Comparison of ENCODE assay signal across 11 cellular contexts in the genomic region with DNA sequence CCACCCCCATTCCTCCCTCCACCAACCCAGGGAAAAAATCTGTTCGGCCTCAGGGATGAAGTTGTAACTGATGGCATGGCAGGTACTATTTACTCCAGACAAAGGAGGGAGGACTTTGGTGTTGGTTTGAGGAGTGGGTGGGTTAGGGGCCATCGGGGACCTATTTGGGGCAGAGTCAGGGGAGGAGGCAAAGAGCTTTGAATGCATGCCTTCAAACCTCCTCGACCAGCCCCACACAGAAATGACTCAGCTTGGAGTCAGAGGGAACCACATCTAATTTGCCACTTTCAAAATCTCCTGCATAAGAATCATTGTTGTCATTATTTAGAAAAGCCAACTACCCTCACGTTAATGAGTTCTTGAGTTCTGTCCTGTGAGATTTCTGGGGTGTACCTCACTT. TPM values are rescaled to one million over a fixed set of nuclear protein-coding genes. Genes with fewer than 3 reads are reported as not detected.
A peak's percentile ranks its signal among the peaks of the same experiment; 100 is the strongest.
DNase-seq lines count a peak whose midpoint lies in the region; TF ChIP-seq lines count a peak whose summit lies in the region.
"Had no signal": no experiment of that assay in that cellular context is flagged by ENCODE, and none has a peak within 500 bp of the region (broad histone marks: within the 10 kb centered on the region; RNA-seq: fewer than 3 reads in every experiment).

No MANE protein-coding gene starts in this region.

- no peak for TF ChIP-seq CTCF in brain (conservative IDR thresholded peaks at IDR 0.05)
- no peak for TF ChIP-seq CTCF in neural progenitor cell (IDR thresholded peaks at IDR 0.05)
- TF ChIP-seq CTCF in glutamatergic neuron (IDR thresholded peaks at IDR 0.05; ENCODE audit: partially characterized antibody, unreplicated experiment) = no peak

- H2AFZ ChIP-seq in neural progenitor cell (replicated peaks) = no peak overlapping the region

- H3K9ac ChIP-seq in neural progenitor cell = no peak overlapping the region

- H3K27me3 ChIP-seq in MG63 = no peaks in the 10 kb centered on the region
- peaks cover 49% of the 10 kb centered on the region for H3K27me3 ChIP-seq in neural progenitor cell

- H3F3A ChIP-seq in neural progenitor cell (ENCODE audit: low read depth) = peaks cover 15% of the 10 kb centered on the region

- peaks cover 61% of the 10 kb centered on the region for H3K27me3 Mint-ChIP-seq in brain
- H3K27me3 Mint-ChIP-seq in neural progenitor cell (ENCODE audit: insufficient read depth, low read depth) = peaks cover 42% of the 10 kb centered on the region
- peaks cover 19% of the 10 kb centered on the region for H3K27me3 Mint-ChIP-seq in glutamatergic neuron (ENCODE audit: unreplicated experiment)

- H3K79me2 ChIP-seq in neural progenitor cell (ENCODE audit: low read depth) = no peaks in the 10 kb centered on the region

- no peaks in the 10 kb centered on the region for H3K36me3 ChIP-seq in MG63
- no peaks in the 10 kb centered on the region for H3K36me3 ChIP-seq in neural progenitor cell

- DNase-seq in ELR (ENCODE audit: low read depth) = peak; percentile 56
- peak; percentile 63 for DNase-seq in MG63
- no peak for DNase-seq in neural progenitor cell (ENCODE audit: low spot score)
- DNase-seq in iPS-NIHi7 (ENCODE audit: extremely low spot score) = no peak
- no peak for DNase-seq in glutamatergic neuron
- DNase-seq in hypothalamus (lab: John Stamatoyannopoulos, UW) = no peak
- DNase-seq: amniotic stem cell, NCI-H774 had no signal

- peaks cover 58% of the 10 kb centered on the region for H3K4me1 Mint-ChIP-seq in brain
- H3K4me1 Mint-ChIP-seq in neural progenitor cell = peaks cover 23% of the 10 kb centered on the region
- peaks cover 26% of the 10 kb centered on the region for H3K4me1 Mint-ChIP-seq in glutamatergic neuron (ENCODE audit: low read depth, unreplicated experiment)

- peaks cover 28% of the 10 kb centered on the region for H3K4me1 ChIP-seq in neural progenitor cell

- H3K9me3 ChIP-seq in MG63 (no peaks in the 10 kb centered on the region), neural progenitor cell (ENCODE audit: low read depth) (no peaks in the 10 kb centered on the region)

- H3K9me3 Mint-ChIP-seq in brain (peaks cover 0 to 5% (median 0%) of the 10 kb centered on the region in 5 experiments), neural progenitor cell (no peaks in the 10 kb centered on the region), glutamatergic neuron (ENCODE audit: unreplicated experiment) (peaks cover 8% of the 10 kb centered on the region)
- H3K9me3 Mint-ChIP-seq: natural killer cell treated with Interleukin-12 subunit alpha and Interleukin-12 subunit beta and Interleukin-15 and Interleukin-18, amount 100 ng/mL, for 72 hours had no signal

- H3K36me3 Mint-ChIP-seq in brain (no peaks in the 10 kb centered on the region), neural progenitor cell (no peaks in the 10 kb centered on the region), glutamatergic neuron (ENCODE audit: unreplicated experiment) (no peaks in the 10 kb centered on the region)
- H3K36me3 Mint-ChIP-seq: natural killer cell treated with Interleukin-12 subunit alpha and Interleukin-12 subunit beta and Interleukin-15 and Interleukin-18, amount 100 ng/mL, for 72 hours had no signal

- no peak overlapping the region for H3K27ac ChIP-seq in neural progenitor cell

- H3K4me3 Mint-ChIP-seq in brain = peak overlapping the region in 1 of 5 experiments; percentile 20
- no peak overlapping the region for H3K4me3 Mint-ChIP-seq in neural progenitor cell
- H3K4me3 Mint-ChIP-seq in glutamatergic neuron (ENCODE audit: unreplicated experiment) = no peak overlapping the region
- H3K4me3 Mint-ChIP-seq: natural killer cell treated with Interleukin-12 subunit alpha and Interleukin-12 subunit beta and Interleukin-15 and Interleukin-18, amount 100 ng/mL, for 72 hours had no signal

- H3K4me2 ChIP-seq in neural progenitor cell = peak overlapping the region; percentile 32

- H3K27ac Mint-ChIP-seq in brain = peak overlapping the region in 3 of 5 experiments; percentile 1 to 27 (median 27)
- H3K27ac Mint-ChIP-seq in neural progenitor cell = no peak overlapping the region
- H3K27ac Mint-ChIP-seq in glutamatergic neuron (ENCODE audit: unreplicated experiment) = no peak overlapping the region
- H3K27ac Mint-ChIP-seq: natural killer cell treated with Interleukin-12 subunit alpha and Interleukin-12 subunit beta and Interleukin-15 and Interleukin-18, amount 100 ng/mL, for 72 hours had no signal

- H3K4me3 ChIP-seq in MG63 (no peak overlapping the region), neural progenitor cell (no peak overlapping the region)
- H3K4me3 ChIP-seq: K562 had no signal

- H4K20me1 ChIP-seq in neural progenitor cell (ENCODE audit: low read depth) = peaks cover 15% of the 10 kb centered on the region

RNA-seq across cellular contexts. Expression of gene ZBTB7C, which starts 4.1 kb away (rescaled TPM):
- 0.10 TPM in 2 replicates for total RNA-seq in MG63 (2014; rRNA removed; shearing (Covaris generic); ENCODE audit: low replicate concordance)
- polyA plus RNA-seq in brain (ENCODE audit: insufficient read depth, low read depth, low replicate concordance) = 20.7 TPM
- total RNA-seq in neural progenitor cell (ENCODE audit: low replicate concordance) (0.15 and 2.3 TPM in 2 replicates), glutamatergic neuron (ENCODE audit: unreplicated experiment) (10.6 TPM)
- total RNA-seq: K562; natural killer cell treated with Interleukin-12 subunit alpha and Interleukin-12 subunit beta and Interleukin-15 and Interleukin-18, amount 100 ng/mL, for 72 hours had no signal
- polyA plus RNA-seq: K562 had no signal

Comparison
In these comparisons a context has a peak if more than half of its experiments do, and no peak if none do; other contexts are left out.
1. DNase-seq: peak in ELR (single experiment) and MG63 (single experiment); none in neural progenitor cell (single experiment), iPS-NIHi7 (single experiment), glutamatergic neuron (single experiment) and hypothalamus (0 of 51).
2. H3K27ac Mint-ChIP-seq: peak in brain (3 of 5); none in neural progenitor cell (single experiment) and glutamatergic neuron (single experiment).